1 cellular context compared by ENCODE assay signal in genomic region chr16:85610446-85611204, GRCh38.
A peak's percentile ranks its signal among the peaks of the same experiment; 100 is the strongest.
TF ChIP-seq lines count a peak whose summit lies in the region.

No MANE protein-coding gene starts in this region.

TF ChIP-seq in GM12878, 131 proteins besides CTCF, POLR2A, EP300 and RAD21 (continued from another document and continues in another):
- TF ChIP-seq ZBTB11 (CRISPR knock-in tag; IDR thresholded peaks at IDR 0.05) (no peak), PAX5 (IDR thresholded peaks at IDR 0.05; ENCODE audit: borderline replicate concordance, low read depth, low read length) (no peak), DPF2 (IDR thresholded peaks at IDR 0.05) (0 out of 2 replicates have a peak, but pooled peaks have one; percentile 41), MTA2 (IDR thresholded peaks at IDR 0.05; ENCODE audit: low read depth) (no peak; the same call in 1 of the 2 replicates), RB1 (IDR thresholded peaks at IDR 0.05; ENCODE audit: borderline replicate concordance) (peak; percentile 81; the same call in 1 of the 2 replicates), RUNX3 (IDR thresholded peaks at IDR 0.05; ENCODE audit: low read length) (peak; percentile 61), IRF5 (IDR thresholded peaks at IDR 0.05; ENCODE audit: borderline replicate concordance) (no peak), ZNF592 (IDR thresholded peaks at IDR 0.05) (no peak), SMARCA5 (IDR thresholded peaks at IDR 0.05) (peak; percentile 81; the same call in 1 of the 2 replicates), CHD4 (IDR thresholded peaks at IDR 0.05) (no peak), KLF5 (IDR thresholded peaks at IDR 0.05; ENCODE audit: partially characterized antibody) (no peak), CEBPB (IDR thresholded peaks at IDR 0.05; ENCODE audit: borderline replicate concordance in 1 of 2, low read depth in 2 of 2, low read length in 2 of 2) (no peak), SMC3 (IDR thresholded peaks at IDR 0.05; ENCODE audit: borderline replicate concordance, low read length) (peak; percentile 92), TBL1XR1 (IDR thresholded peaks at IDR 0.05; ENCODE audit: low read depth, low read length) (no peak), KDM1A (IDR thresholded peaks at IDR 0.05; ENCODE audit: borderline replicate concordance) (no peak), RBBP5 (conservative IDR thresholded peaks at IDR 0.05) (no peak), CBFB (IDR thresholded peaks at IDR 0.05; ENCODE audit: low read depth) (0 out of 2 replicates have a peak, but pooled peaks have one; percentile 44), MTA3 (IDR thresholded peaks at IDR 0.05; ENCODE audit: borderline replicate concordance, low read length) (peak; percentile 32; the same call in 1 of the 2 replicates), ZBTB33 (IDR thresholded peaks at IDR 0.05) (no peak), RELB (IDR thresholded peaks at IDR 0.05; ENCODE audit: low read depth) (0 out of 2 replicates have a peak, but pooled peaks have one; percentile 23), ZNF274 (IDR thresholded peaks at IDR 0.05; ENCODE audit: insufficient read depth, insufficient read length) (no peak), ZNF217 (IDR thresholded peaks at IDR 0.05) (0 out of 2 replicates have a peak, but pooled peaks have one; percentile 40), SIN3A (IDR thresholded peaks at IDR 0.05; ENCODE audit: low read depth, low read length) (no peak), EGR1 (IDR thresholded peaks at IDR 0.05; ENCODE audit: borderline replicate concordance in 1 of 2, low read depth in 2 of 2, low read length in 2 of 2) (no peak), ZZZ3 (IDR thresholded peaks at IDR 0.05; ENCODE audit: control insufficient read depth, insufficient read length, low read depth) (no peak), ZNF24 (IDR thresholded peaks at IDR 0.05) (no peak), NFXL1 (IDR thresholded peaks at IDR 0.05; ENCODE audit: borderline replicate concordance) (no peak), BCLAF1 (IDR thresholded peaks at IDR 0.05) (no peak), IKZF1 (conservative IDR thresholded peaks at IDR 0.05) (peak; percentile 70), HDAC6 (IDR thresholded peaks at IDR 0.05; ENCODE audit: unreplicated experiment) (no peak), NR2C2 (IDR thresholded peaks at IDR 0.05; ENCODE audit: borderline replicate concordance, control insufficient read depth, insufficient read length, low read depth) (no peak), NFYA (IDR thresholded peaks at IDR 0.05; ENCODE audit: borderline replicate concordance, low read depth, low read length) (no peak), ATF7 (IDR thresholded peaks at IDR 0.05; ENCODE audit: low read depth) (no peak), E2F4 (IDR thresholded peaks at IDR 0.05; ENCODE audit: low read depth, low read length) (no peak), RAD51 (IDR thresholded peaks at IDR 0.05) (no peak), ZBTB40 (IDR thresholded peaks at IDR 0.05; ENCODE audit: borderline replicate concordance) (no peak), MEF2A (IDR thresholded peaks at IDR 0.05; ENCODE audit: insufficient read depth, low read depth, low read length) (no peak), SREBF1 (IDR thresholded peaks at IDR 0.05; ENCODE audit: low read length) (no peak), IRF4 (IDR thresholded peaks at IDR 0.05; ENCODE audit: low read depth, low read length) (peak; percentile 15; the same call in 1 of the 2 replicates)
